8 cellular contexts compared by ENCODE assay signal in the genomic region with DNA sequence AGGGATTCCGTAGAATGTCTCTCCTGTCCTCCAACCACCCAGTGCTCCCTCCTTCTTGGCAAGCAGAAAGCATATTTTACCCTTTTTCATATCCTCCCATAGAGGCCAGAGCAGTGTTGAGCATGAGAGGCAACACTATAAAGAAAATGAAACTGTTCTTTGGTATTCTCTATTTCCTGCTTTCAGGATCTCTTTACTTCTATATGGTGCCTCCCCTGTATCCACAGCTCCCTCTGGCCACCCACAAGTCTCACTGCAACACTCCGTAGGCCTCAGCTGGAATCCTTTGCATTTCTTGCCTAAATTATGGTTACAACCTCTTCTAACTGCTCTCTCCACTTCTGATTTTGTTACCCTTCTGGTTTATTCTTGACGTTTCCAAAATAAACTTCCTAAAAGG.
DNase-seq lines count a peak whose midpoint lies in the region; ATAC-seq and TF ChIP-seq lines count a peak whose summit lies in the region.

No MANE protein-coding gene starts in this region.

- peak overlapping the region; percentile 5 to 79 (median 64) for H3K27ac ChIP-seq in Peyer's patch

- peaks cover 0 to 6% (median 0%) of the 10 kb centered on the region in 4 donors for H3K4me1 ChIP-seq in Peyer's patch

- no peaks in the 10 kb centered on the region for H3K9me3 ChIP-seq in Peyer's patch

- DNase-seq in Right ventricle myocardium superior (no peak), cardiac septum (ENCODE audit: low spot score) (no peak), HS-5 (ENCODE audit: low read depth) (peak; percentile 63), Peyer's patch (peak in 1 of 3 donors; percentile 54), choroid plexus epithelial cell (ENCODE audit: low read depth) (peak; percentile 80), middle frontal gyrus (ENCODE audit: extremely low spot score, low spot score) (peak; percentile 23), KG1 (lab: John Stamatoyannopoulos, UW) (no peak)

- no peak for TF ChIP-seq POLR2A in Peyer's patch (IDR thresholded peaks at IDR 0.05)

- peak; percentile 63 for ATAC-seq in Right ventricle myocardium superior (ENCODE audit: poor library complexity)
- peak; percentile 94 for ATAC-seq in GM21576 (IDR thresholded peaks at IDR 0.05; ENCODE audit: unreplicated experiment)

- H3K4me3 ChIP-seq in Peyer's patch (no peak overlapping the region), choroid plexus epithelial cell (ENCODE audit: low read depth, low read length) (no peak overlapping the region)

- intact Hi-C loops in Right ventricle myocardium superior (cut with DNase I) (loop anchor here (5.0 kb wide), 1 partner anchor 414 kb away; no protein-coding TSS in a partner anchor), cardiac septum (cut with DNase I) (loop anchor here (5.0 kb wide), 1 partner anchor 419 kb away; no protein-coding TSS in a partner anchor)

- no peaks in the 10 kb centered on the region for H3K27me3 ChIP-seq in Peyer's patch

- TF ChIP-seq CTCF in Peyer's patch (IDR thresholded peaks at IDR 0.05), result peak in 4 of 6 experiments; percentile 20 to 54 (median 44)
- peak; percentile 78 for TF ChIP-seq CTCF in choroid plexus epithelial cell (conservative IDR thresholded peaks at IDR 0.05; ENCODE audit: low read depth, low read length)

- no peaks in the 10 kb centered on the region for H3K36me3 ChIP-seq in Peyer's patch

Comparison
In these comparisons a context has a peak if more than half of its experiments do, and no peak if none do; other contexts are left out.
1. DNase-seq: peak in HS-5 (single experiment), choroid plexus epithelial cell (single experiment) and middle frontal gyrus (single experiment); none in Right ventricle myocardium superior (single experiment), cardiac septum (single experiment) and KG1 (single experiment).